13 cellular contexts compared by ENCODE assay signal in genomic region chr1:45619149-45619921, GRCh38. TPM values are rescaled to one million over a fixed set of nuclear protein-coding genes. Genes with fewer than 3 reads are reported as not detected.
DNase-seq lines count a peak whose midpoint lies in the region; ATAC-seq and TF ChIP-seq lines count a peak whose summit lies in the region.
"Had no signal": no experiment of that assay in that cellular context is flagged by ENCODE, and none has a peak within 500 bp of the region (broad histone marks: within the 10 kb centered on the region; RNA-seq: fewer than 3 reads in every experiment).

No MANE protein-coding gene starts in this region.

- TF ChIP-seq POLR2A in esophagus squamous epithelium (IDR thresholded peaks at IDR 0.05) (no peak), suprapubic skin (IDR thresholded peaks at IDR 0.05) (no peak), ovary (IDR thresholded peaks at IDR 0.05) (no peak)

- H3K36me3 Mint-ChIP-seq in activated naive CD4-positive, alpha-beta T cell treated with anti-CD3 and anti-CD28 coated beads, Interleukin-2, amount 50 U/mL, for 24 hours = peaks cover 13% of the 10 kb centered on the region

- CTCF ChIA-PET in RWPE1 (lab: Yijun Ruan, JAX) = no interaction called here

- no peaks in the 10 kb centered on the region for H3K9me3 Mint-ChIP-seq in activated naive CD4-positive, alpha-beta T cell treated with anti-CD3 and anti-CD28 coated beads, Interleukin-2, amount 50 U/mL, for 24 hours
- H3K9me3 Mint-ChIP-seq: memory B cell had no signal

- no peak for DNase-seq in activated naive CD4-positive, alpha-beta T cell treated with Interleukin-2 at 50 U/mL for 16 hours
- DNase-seq in RWPE1 (ENCODE audit: low spot score) (no peak), esophagus squamous epithelium (lab: John Stamatoyannopoulos, UW) (no peak), suprapubic skin (ENCODE audit: low spot score in 2 of 2) (no peak), left colon (no peak), ovary (no peak), ACHN (no peak)
- DNase-seq: activated CD4-positive, CD25-positive, alpha-beta regulatory T cell; NCI-H2227 treated with DMSO at 0.1 percent for 48 hours; transverse colon had no signal

- no peak overlapping the region for H3K4me3 ChIP-seq in esophagus squamous epithelium
- no peak overlapping the region for H3K4me3 ChIP-seq in suprapubic skin
- no peak overlapping the region for H3K4me3 ChIP-seq in ovary
- H3K4me3 ChIP-seq: BLaER1, transverse colon had no signal

- POLR2A ChIA-PET in RWPE1 (lab: Yijun Ruan, JAX; ENCODE audit: low non-redundant PET) = no interaction called here

- H3K27ac ChIP-seq in RWPE1 (peak overlapping the region; percentile 33; the same call in 1 of the 2 replicates), esophagus squamous epithelium (peak overlapping the region; percentile 25 to 84 (median 64)), suprapubic skin (peak overlapping the region; percentile 70), ovary (no peak overlapping the region)
- H3K27ac ChIP-seq: BLaER1 had no signal

- no peaks in the 10 kb centered on the region for H3K9me3 ChIP-seq in esophagus squamous epithelium
- no peaks in the 10 kb centered on the region for H3K9me3 ChIP-seq in suprapubic skin
- no peaks in the 10 kb centered on the region for H3K9me3 ChIP-seq in ovary
- H3K9me3 ChIP-seq: BLaER1, transverse colon had no signal

- H3K36me3 ChIP-seq in esophagus squamous epithelium (peaks cover 7 to 92% (median 27%) of the 10 kb centered on the region in 3 donors), suprapubic skin (peaks cover 55% of the 10 kb centered on the region), ovary (no peaks in the 10 kb centered on the region)

- no peak for TF ChIP-seq CTCF in RWPE1 (conservative IDR thresholded peaks at IDR 0.05; ENCODE audit: low read depth)
- no peak for TF ChIP-seq CTCF in esophagus squamous epithelium (IDR thresholded peaks at IDR 0.05)
- TF ChIP-seq CTCF in suprapubic skin (IDR thresholded peaks at IDR 0.05) = no peak
- TF ChIP-seq CTCF in ovary (IDR thresholded peaks at IDR 0.05) = no peak

- H3K4me1 ChIP-seq in esophagus squamous epithelium (peaks cover 0 to 42% (median 19%) of the 10 kb centered on the region in 3 donors), suprapubic skin (peaks cover 25% of the 10 kb centered on the region), ovary (ENCODE audit: insufficient read depth) (no peaks in the 10 kb centered on the region)
- H3K4me1 ChIP-seq: BLaER1 had no signal

- in situ Hi-C loops in ACHN (cut with HindIII; ENCODE audit: low pct_ligation_motif_present, low pct_unique_long_range_greater_than_20kb, low sequenced_read_pairs) = no loop called here

- no peaks in the 10 kb centered on the region for H3K27me3 Mint-ChIP-seq in activated naive CD4-positive, alpha-beta T cell treated with anti-CD3 and anti-CD28 coated beads, Interleukin-2, amount 50 U/mL, for 24 hours
- H3K27me3 Mint-ChIP-seq: memory B cell had no signal

- peaks cover 10% of the 10 kb centered on the region for H3K4me1 Mint-ChIP-seq in activated naive CD4-positive, alpha-beta T cell treated with anti-CD3 and anti-CD28 coated beads, Interleukin-2, amount 50 U/mL, for 24 hours

- no peak for ATAC-seq in left colon

- H3K27ac Mint-ChIP-seq in activated naive CD4-positive, alpha-beta T cell treated with anti-CD3 and anti-CD28 coated beads, Interleukin-2, amount 50 U/mL, for 24 hours = peak overlapping the region; percentile 76
- H3K27ac Mint-ChIP-seq: memory B cell had no signal

- no peaks in the 10 kb centered on the region for H3K27me3 ChIP-seq in esophagus squamous epithelium
- H3K27me3 ChIP-seq in suprapubic skin = no peaks in the 10 kb centered on the region
- H3K27me3 ChIP-seq in ovary = no peaks in the 10 kb centered on the region
- H3K27me3 ChIP-seq: BLaER1, transverse colon had no signal

- TF ChIP-seq EP300 in suprapubic skin (IDR thresholded peaks at IDR 0.05) (no peak), ovary (IDR thresholded peaks at IDR 0.05) (no peak)

- intact Hi-C loops in esophagus squamous epithelium (cut with DNase I) (no loop called here), left colon (cut with DNase I, micrococcal nuclease) (no loop called here), ovary (cut with DNase I) (no loop called here)

- WGBS in esophagus squamous epithelium, 2 donors = 53 to 68% methylated on average over 5 to 6 of the region's 8 CpGs
- 67% methylated on average over 8 of the region's 8 CpGs for WGBS in suprapubic skin
- 63 to 75% (median 73%) methylated on average over 8 of the region's 8 CpGs for WGBS in ovary, 3 donors

- H3K4me3 Mint-ChIP-seq in activated naive CD4-positive, alpha-beta T cell treated with anti-CD3 and anti-CD28 coated beads, Interleukin-2, amount 50 U/mL, for 24 hours = no peak overlapping the region
- H3K4me3 Mint-ChIP-seq: memory B cell had no signal

RNA-seq across cellular contexts. Expression of gene CCDC17, which starts 4.5 kb away (rescaled TPM):
- total RNA-seq in esophagus squamous epithelium = 1 to 10 TPM in 3 of 4 donors, under 1 TPM in 1; 0.38 to 3.6 (median 2.4) TPM
- total RNA-seq in suprapubic skin = 1 to 10 TPM; 3.2 to 6.5 (median 4.0) TPM
- 1 to 10 TPM; 2.8 to 5.6 TPM for total RNA-seq in left colon
- total RNA-seq in ovary = 10 to 100 TPM in 1 of 7 donors, 1 to 10 TPM in 6; 1.3 to 30.2 (median 3.7) TPM
- 1 to 10 TPM; 1.4 to 1.5 TPM for polyA plus RNA-seq in ovary

RNA-seq across cellular contexts. Expression of gene NASP, which starts 35.5 kb away (rescaled TPM):
- total RNA-seq in esophagus squamous epithelium (10 to 100 TPM; 40.0 to 71.7 (median 63.4) TPM), suprapubic skin (10 to 100 TPM; 44.2 to 79.3 (median 55.9) TPM), left colon (10 to 100 TPM; 41.3 to 48.7 TPM), ovary (100 to 1,000 TPM in 2 of 7 donors, 10 to 100 TPM in 5; 60.4 to 114 (median 76.3) TPM)
- 100 to 1,000 TPM in 1 of 2 donors, 10 to 100 TPM in 1; 92.6 to 122 TPM for polyA plus RNA-seq in ovary

Comparison
In these comparisons a context has a peak if more than half of its experiments do, and no peak if none do; other contexts are left out.
1. H3K27ac ChIP-seq: peak in RWPE1 (single experiment), esophagus squamous epithelium (4 of 4) and suprapubic skin (single experiment); none in ovary (0 of 2).